In the genomic region with DNA sequence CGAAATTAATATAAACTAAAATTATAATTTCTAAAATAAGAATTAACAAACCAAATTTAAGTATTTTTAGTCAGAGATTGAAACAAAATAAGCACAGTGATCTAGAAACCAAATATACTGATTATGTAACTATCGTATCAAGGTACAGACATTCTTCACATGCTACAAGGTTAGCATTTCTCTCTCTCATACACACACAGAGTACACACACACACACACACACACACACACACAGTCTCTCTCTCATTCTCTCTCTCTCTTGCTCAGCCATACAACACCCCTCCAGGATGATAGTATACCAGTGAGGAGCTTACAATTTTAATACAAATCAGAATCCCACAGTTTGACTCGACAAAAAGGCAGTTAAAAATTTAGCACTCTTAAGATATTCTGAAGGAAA, we compare ENCODE assay signal across 1 cellular context.
TF ChIP-seq lines count a peak whose summit lies in the region.

No MANE protein-coding gene starts in this region.

TF ChIP-seq in HepG2, 621 proteins besides CTCF, POLR2A, EP300 and RAD21 (continued from another document):
- TF ChIP-seq, protein P1, sequence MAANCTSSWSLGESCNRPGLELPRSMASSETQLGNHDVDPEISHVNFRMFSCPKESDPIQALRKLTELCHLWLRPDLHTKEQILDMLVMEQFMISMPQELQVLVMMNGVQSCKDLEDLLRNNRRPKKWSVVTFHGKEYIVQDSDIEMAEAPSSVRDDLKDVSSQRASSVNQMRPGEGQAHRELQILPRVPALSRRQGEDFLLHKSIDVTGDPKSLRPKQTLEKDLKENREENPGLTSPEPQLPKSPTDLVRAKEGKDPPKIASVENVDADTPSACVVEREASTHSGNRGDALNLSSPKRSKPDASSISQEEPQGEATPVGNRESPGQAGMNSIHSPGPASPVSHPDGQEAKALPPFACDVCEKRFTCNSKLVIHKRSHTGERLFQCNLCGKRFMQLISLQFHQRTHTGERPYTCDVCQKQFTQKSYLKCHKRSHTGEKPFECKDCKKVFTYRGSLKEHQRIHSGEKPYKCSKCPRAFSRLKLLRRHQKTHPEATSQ (CRISPR knock-in tag; IDR thresholded peaks at IDR 0.05; ENCODE audit: borderline replicate concordance), result no peak
- TF ChIP-seq ZNF136 (CRISPR knock-in tag; IDR thresholded peaks at IDR 0.05; ENCODE audit: low read depth) (no peak), ZNF17 (CRISPR knock-in tag; IDR thresholded peaks at IDR 0.05) (no peak), ZNF205 (CRISPR knock-in tag; IDR thresholded peaks at IDR 0.05) (no peak), THYN1 (CRISPR knock-in tag; IDR thresholded peaks at IDR 0.05; ENCODE audit: borderline replicate concordance, low read depth) (no peak), AGO1 (IDR thresholded peaks at IDR 0.05; ENCODE audit: low read depth, low read length, poor library complexity, severe bottlenecking) (no peak), ARID2 (CRISPR knock-in tag; IDR thresholded peaks at IDR 0.05; ENCODE audit: borderline replicate concordance) (no peak), ZNF556 (CRISPR knock-in tag; IDR thresholded peaks at IDR 0.05; ENCODE audit: borderline replicate concordance) (no peak), NR2C2 (CRISPR knock-in tag; IDR thresholded peaks at IDR 0.05; ENCODE audit: borderline replicate concordance) (no peak), ZNF20 (CRISPR knock-in tag; IDR thresholded peaks at IDR 0.05) (no peak), KDM4B (CRISPR knock-in tag; IDR thresholded peaks at IDR 0.05) (no peak), FLYWCH1 (CRISPR knock-in tag; IDR thresholded peaks at IDR 0.05) (no peak), BHLHE40 (IDR thresholded peaks at IDR 0.05; ENCODE audit: low read length) (no peak)
- TF ChIP-seq, protein P2, sequence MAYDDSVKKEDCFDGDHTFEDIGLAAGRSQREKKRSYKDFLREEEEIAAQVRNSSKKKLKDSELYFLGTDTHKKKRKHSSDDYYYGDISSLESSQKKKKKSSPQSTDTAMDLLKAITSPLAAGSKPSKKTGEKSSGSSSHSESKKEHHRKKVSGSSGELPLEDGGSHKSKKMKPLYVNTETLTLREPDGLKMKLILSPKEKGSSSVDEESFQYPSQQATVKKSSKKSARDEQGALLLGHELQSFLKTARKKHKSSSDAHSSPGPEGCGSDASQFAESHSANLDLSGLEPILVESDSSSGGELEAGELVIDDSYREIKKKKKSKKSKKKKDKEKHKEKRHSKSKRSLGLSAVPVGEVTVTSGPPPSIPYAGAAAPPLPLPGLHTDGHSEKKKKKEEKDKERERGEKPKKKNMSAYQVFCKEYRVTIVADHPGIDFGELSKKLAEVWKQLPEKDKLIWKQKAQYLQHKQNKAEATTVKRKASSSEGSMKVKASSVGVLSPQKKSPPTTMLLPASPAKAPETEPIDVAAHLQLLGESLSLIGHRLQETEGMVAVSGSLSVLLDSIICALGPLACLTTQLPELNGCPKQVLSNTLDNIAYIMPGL (CRISPR knock-in tag; IDR thresholded peaks at IDR 0.05; ENCODE audit: borderline replicate concordance in 1 of 2, low read depth in 1 of 2), result no peak
- TF ChIP-seq, protein P3, sequence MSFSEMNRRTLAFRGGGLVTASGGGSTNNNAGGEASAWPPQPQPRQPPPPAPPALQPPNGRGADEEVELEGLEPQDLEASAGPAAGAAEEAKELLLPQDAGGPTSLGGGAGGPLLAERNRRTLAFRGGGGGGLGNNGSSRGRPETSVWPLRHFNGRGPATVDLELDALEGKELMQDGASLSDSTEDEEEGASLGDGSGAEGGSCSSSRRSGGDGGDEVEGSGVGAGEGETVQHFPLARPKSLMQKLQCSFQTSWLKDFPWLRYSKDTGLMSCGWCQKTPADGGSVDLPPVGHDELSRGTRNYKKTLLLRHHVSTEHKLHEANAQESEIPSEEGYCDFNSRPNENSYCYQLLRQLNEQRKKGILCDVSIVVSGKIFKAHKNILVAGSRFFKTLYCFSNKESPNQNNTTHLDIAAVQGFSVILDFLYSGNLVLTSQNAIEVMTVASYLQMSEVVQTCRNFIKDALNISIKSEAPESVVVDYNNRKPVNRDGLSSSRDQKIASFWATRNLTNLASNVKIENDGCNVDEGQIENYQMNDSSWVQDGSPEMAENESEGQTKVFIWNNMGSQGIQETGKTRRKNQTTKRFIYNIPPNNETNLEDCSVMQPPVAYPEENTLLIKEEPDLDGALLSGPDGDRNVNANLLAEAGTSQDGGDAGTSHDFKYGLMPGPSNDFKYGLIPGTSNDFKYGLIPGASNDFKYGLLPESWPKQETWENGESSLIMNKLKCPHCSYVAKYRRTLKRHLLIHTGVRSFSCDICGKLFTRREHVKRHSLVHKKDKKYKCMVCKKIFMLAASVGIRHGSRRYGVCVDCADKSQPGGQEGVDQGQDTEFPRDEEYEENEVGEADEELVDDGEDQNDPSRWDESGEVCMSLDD (CRISPR knock-in tag; IDR thresholded peaks at IDR 0.05; ENCODE audit: borderline replicate concordance), result no peak
